Comparison of ENCODE assay signal across 8 cellular contexts in genomic region chr9:128684065-128684324, GRCh38. TPM values are rescaled to one million over a fixed set of nuclear protein-coding genes. Genes with fewer than 3 reads are reported as not detected.
DNase-seq lines count a peak whose midpoint lies in the region; ATAC-seq and TF ChIP-seq lines count a peak whose summit lies in the region.

No MANE protein-coding gene starts in this region.

- H3K27ac ChIP-seq in layer of hippocampus (ENCODE audit: low read depth, low read length) (peak overlapping the region; percentile 31), thoracic aorta (peak overlapping the region in 1 of 2 donors; percentile 48)

- DNase-seq in activated CD4-positive, alpha-beta T cell treated with anti-CD3 and anti-CD28 coated beads for 36 hours: no peak
- DNase-seq in activated CD4-positive, alpha-beta T cell treated with anti-CD3 and anti-CD28 coated beads for 1 hour: no peak
- DNase-seq in thoracic aorta (ENCODE audit: low spot score) (no peak), occipital lobe (lab: John Stamatoyannopoulos, UW) (no peak)

- no peaks in the 10 kb centered on the region for H3K9me3 ChIP-seq in thoracic aorta

- CTCF ChIA-PET in activated CD4-positive, alpha-beta T cell treated with anti-CD3 and anti-CD28 coated beads for 36 hours (lab: Charles Lee): interaction anchor here (0.8 to 1.8 kb wide), 5 partner anchors 11 to 35 kb away, joined by 3 to 13 read pairs (median 4); partner anchors contain the start of gene PKN3

- ATAC-seq in activated CD4-positive, alpha-beta T cell treated with anti-CD3 and anti-CD28 coated beads for 36 hours: no peak
- no peak for ATAC-seq in activated T-helper 17 cell treated with anti-CD3 and anti-CD28 coated beads, Interleukin-2, amount 50 U/mL, for 72 hours (replicated peaks)
- ATAC-seq in thoracic aorta (ENCODE audit: insufficient number of reproducible peaks, low FRiP score, low read depth) (no peak), GM19452 (IDR thresholded peaks at IDR 0.05; ENCODE audit: unreplicated experiment) (no peak), HG03469 (IDR thresholded peaks at IDR 0.05; ENCODE audit: unreplicated experiment) (no peak)

- H3K36me3 ChIP-seq in thoracic aorta: no peaks in the 10 kb centered on the region

- TF ChIP-seq CTCF in thoracic aorta (IDR thresholded peaks at IDR 0.05): no peak

- H3K4me1 ChIP-seq in thoracic aorta (ENCODE audit: control insufficient read depth in 1 of 2, low read depth in 2 of 2): peaks cover 13 to 19% of the 10 kb centered on the region in 2 donors

- H3K9me3 Mint-ChIP-seq in activated CD4-positive, alpha-beta T cell treated with anti-CD3 and anti-CD28 coated beads for 36 hours (ENCODE audit: low read depth): no peaks in the 10 kb centered on the region
- H3K9me3 Mint-ChIP-seq in activated T-helper 17 cell treated with anti-CD3 and anti-CD28 coated beads, Interleukin-2, amount 50 U/mL, for 72 hours: no peaks in the 10 kb centered on the region

- H3K27me3 ChIP-seq in layer of hippocampus (ENCODE audit: control insufficient read depth, insufficient read depth, low read length): no peaks in the 10 kb centered on the region
- H3K27me3 ChIP-seq in thoracic aorta (replicated peaks; ENCODE audit: insufficient read depth): no peaks in the 10 kb centered on the region

- peak overlapping the region; percentile 96 for H3K27ac Mint-ChIP-seq in activated CD4-positive, alpha-beta T cell treated with anti-CD3 and anti-CD28 coated beads for 36 hours
- peak overlapping the region; percentile 97 for H3K27ac Mint-ChIP-seq in activated T-helper 17 cell treated with anti-CD3 and anti-CD28 coated beads, Interleukin-2, amount 50 U/mL, for 72 hours

- H3K4me3 Mint-ChIP-seq in activated CD4-positive, alpha-beta T cell treated with anti-CD3 and anti-CD28 coated beads for 36 hours: peak overlapping the region; percentile 95
- peak overlapping the region; percentile 97 for H3K4me3 Mint-ChIP-seq in activated T-helper 17 cell treated with anti-CD3 and anti-CD28 coated beads, Interleukin-2, amount 50 U/mL, for 72 hours

- peak overlapping the region; percentile 76 for H3K4me3 ChIP-seq in thoracic aorta

- POLR2A ChIA-PET in activated CD4-positive, alpha-beta T cell treated with anti-CD3 and anti-CD28 coated beads for 36 hours (lab: Charles Lee): interaction anchor here (0.6 to 1.4 kb wide), 7 partner anchors 26 to 397 kb away, joined by 3 to 5 read pairs (median 3); partner anchors contain the start of genes SPOUT1, SPTAN1 and ZDHHC12

- H3K27me3 Mint-ChIP-seq in activated CD4-positive, alpha-beta T cell treated with anti-CD3 and anti-CD28 coated beads for 36 hours: no peaks in the 10 kb centered on the region
- no peaks in the 10 kb centered on the region for H3K27me3 Mint-ChIP-seq in activated T-helper 17 cell treated with anti-CD3 and anti-CD28 coated beads, Interleukin-2, amount 50 U/mL, for 72 hours

- peaks cover 46% of the 10 kb centered on the region for H3K4me1 Mint-ChIP-seq in activated CD4-positive, alpha-beta T cell treated with anti-CD3 and anti-CD28 coated beads for 36 hours
- H3K4me1 Mint-ChIP-seq in activated T-helper 17 cell treated with anti-CD3 and anti-CD28 coated beads, Interleukin-2, amount 50 U/mL, for 72 hours: peaks cover 26% of the 10 kb centered on the region

- H3K36me3 Mint-ChIP-seq in activated CD4-positive, alpha-beta T cell treated with anti-CD3 and anti-CD28 coated beads for 36 hours (ENCODE audit: low read depth): peaks cover 12% of the 10 kb centered on the region
- peaks cover 23% of the 10 kb centered on the region for H3K36me3 Mint-ChIP-seq in activated T-helper 17 cell treated with anti-CD3 and anti-CD28 coated beads, Interleukin-2, amount 50 U/mL, for 72 hours (ENCODE audit: low read depth)

- intact Hi-C loops in activated CD4-positive, alpha-beta T cell treated with anti-CD3 and anti-CD28 coated beads for 36 hours (cut with DNase I, micrococcal nuclease): loop anchor here (1.0 to 2.0 kb wide), 7 partner anchors 27 to 263 kb away; partner anchors contain the start of genes DYNC2I2 (in 2 of the 2), DOLK (in 1 of the 2), NUP188 (in 1 of the 2) and ODF2 (in 1 of the 2)

RNA-seq across cellular contexts. Expression of gene SET, which starts 5.0 kb away (rescaled TPM):
- total RNA-seq in activated CD4-positive, alpha-beta T cell treated with anti-CD3 and anti-CD28 coated beads for 36 hours: 100 to 1,000 TPM; 673 to 682 TPM
- 100 to 1,000 TPM; 301 to 598 TPM for total RNA-seq in activated T-helper 17 cell treated with anti-CD3 and anti-CD28 coated beads, Interleukin-2, amount 50 U/mL, for 72 hours
- total RNA-seq in thoracic aorta (100 to 1,000 TPM in 1 of 2 donors, 10 to 100 TPM in 1; 83.3 to 201 TPM), occipital lobe (849 TPM)

RNA-seq across cellular contexts. Expression of gene PKN3, which starts 18.3 kb away (rescaled TPM):
- total RNA-seq in activated CD4-positive, alpha-beta T cell treated with anti-CD3 and anti-CD28 coated beads for 36 hours: 10 to 100 TPM; 14.6 to 14.9 TPM
- 1 to 10 TPM; 4.1 to 9.1 TPM for total RNA-seq in activated T-helper 17 cell treated with anti-CD3 and anti-CD28 coated beads, Interleukin-2, amount 50 U/mL, for 72 hours
- 1 to 10 TPM; 4.4 to 4.7 TPM for total RNA-seq in thoracic aorta
- total RNA-seq in occipital lobe: 0.31 TPM

RNA-seq across cellular contexts. Expression of gene DYNC2I2, which starts 27.3 kb away (rescaled TPM):
- total RNA-seq in activated CD4-positive, alpha-beta T cell treated with anti-CD3 and anti-CD28 coated beads for 36 hours: 10 to 100 TPM; 26.7 to 35.7 TPM
- total RNA-seq in activated T-helper 17 cell treated with anti-CD3 and anti-CD28 coated beads, Interleukin-2, amount 50 U/mL, for 72 hours: 10 to 100 TPM; 29.4 to 39.8 TPM
- total RNA-seq in thoracic aorta (10 to 100 TPM; 30.8 to 43.9 TPM), occipital lobe (32.0 TPM)

RNA-seq across cellular contexts. Expression of gene ZDHHC12, which starts 39.9 kb away (rescaled TPM):
- total RNA-seq in activated CD4-positive, alpha-beta T cell treated with anti-CD3 and anti-CD28 coated beads for 36 hours: 10 to 100 TPM; 45.3 to 49.5 TPM
- total RNA-seq in activated T-helper 17 cell treated with anti-CD3 and anti-CD28 coated beads, Interleukin-2, amount 50 U/mL, for 72 hours: 10 to 100 TPM; 44.8 to 60.9 TPM
- total RNA-seq in thoracic aorta (10 to 100 TPM; 37.0 to 70.3 TPM), occipital lobe (0.94 TPM)
